8 cellular contexts compared by ENCODE assay signal in genomic region chr11:123742334-123742733, GRCh38. TPM values are rescaled to one million over a fixed set of nuclear protein-coding genes. Genes with fewer than 3 reads are reported as not detected.
DNase-seq lines count a peak whose midpoint lies in the region; ATAC-seq lines count a peak whose summit lies in the region.

No MANE protein-coding gene starts in this region.

- H3K4me2 ChIP-seq in BLaER1: peak overlapping the region; percentile 82

- no peaks in the 10 kb centered on the region for H3K9me3 Mint-ChIP-seq in natural killer cell treated with Interleukin-12 subunit alpha and Interleukin-12 subunit beta and Interleukin-15 and Interleukin-18, amount 100 ng/mL, for 72 hours

- peak overlapping the region; percentile 83; the same call in 1 of the 2 replicates for H3K9ac ChIP-seq in BLaER1

- peak overlapping the region; percentile 63 to 92 for H3K27ac Mint-ChIP-seq in natural killer cell treated with Interleukin-12 subunit alpha and Interleukin-12 subunit beta and Interleukin-15 and Interleukin-18, amount 100 ng/mL, for 72 hours

- peak overlapping the region; percentile 89 for H3K4me3 Mint-ChIP-seq in natural killer cell treated with Interleukin-12 subunit alpha and Interleukin-12 subunit beta and Interleukin-15 and Interleukin-18, amount 100 ng/mL, for 72 hours

- ATAC-seq in natural killer cell treated with Interleukin-12 subunit alpha and Interleukin-12 subunit beta and Interleukin-15 and Interleukin-18, amount 100 ng/mL, for 72 hours: no peak
- no peak for ATAC-seq in GM19023 (IDR thresholded peaks at IDR 0.05; ENCODE audit: unreplicated experiment)
- ATAC-seq in HG03457 (IDR thresholded peaks at IDR 0.05; ENCODE audit: unreplicated experiment): no peak

- H3K4me1 ChIP-seq in BLaER1: peaks cover 26% of the 10 kb centered on the region

- DNase-seq in NCI-H146 treated with DMSO at 0.1 percent for 48 hours (lab: John Stamatoyannopoulos, UW; ENCODE audit: unreplicated experiment) (peak; percentile 17), HT-29 (ENCODE audit: low spot score) (no peak), NCI-H2081 (lab: John Stamatoyannopoulos, UW) (no peak)
- no peak for DNase-seq in natural killer cell treated with Interleukin-12 subunit alpha and Interleukin-12 subunit beta and Interleukin-15 and Interleukin-18, amount 100 ng/mL, for 72 hours (ENCODE audit: low spot score)

- H4K20me1 ChIP-seq in BLaER1: peaks cover 24% of the 10 kb centered on the region

- H3K27ac ChIP-seq in BLaER1 (0 out of 2 replicates have a peak overlapping the region, but pooled peaks have one; percentile 89), cingulate gyrus (ENCODE audit: low read depth, low read length) (peak overlapping the region; percentile 77)

- H3K9me3 ChIP-seq in BLaER1: peaks cover 18% of the 10 kb centered on the region

- H3K36me3 ChIP-seq in BLaER1: peaks cover 26% of the 10 kb centered on the region

- peaks cover 18 to 27% of the 10 kb centered on the region in 2 donors for H3K27me3 Mint-ChIP-seq in natural killer cell treated with Interleukin-12 subunit alpha and Interleukin-12 subunit beta and Interleukin-15 and Interleukin-18, amount 100 ng/mL, for 72 hours

- H3K4me1 Mint-ChIP-seq in natural killer cell treated with Interleukin-12 subunit alpha and Interleukin-12 subunit beta and Interleukin-15 and Interleukin-18, amount 100 ng/mL, for 72 hours (ENCODE audit: low read depth in 2 of 2): peaks cover 21 to 27% of the 10 kb centered on the region in 2 donors

- H3K27me3 ChIP-seq in BLaER1: no peaks in the 10 kb centered on the region

- H3K36me3 Mint-ChIP-seq in natural killer cell treated with Interleukin-12 subunit alpha and Interleukin-12 subunit beta and Interleukin-15 and Interleukin-18, amount 100 ng/mL, for 72 hours: peaks cover 8% of the 10 kb centered on the region

- H3K4me3 ChIP-seq in BLaER1: peak overlapping the region; percentile 86

RNA-seq across cellular contexts. Expression of gene ZNF202, which starts 0.9 kb away (rescaled TPM):
- 10 to 100 TPM; 12.7 to 23.5 TPM for total RNA-seq in natural killer cell treated with Interleukin-12 subunit alpha and Interleukin-12 subunit beta and Interleukin-15 and Interleukin-18, amount 100 ng/mL, for 72 hours
- 9.8 and 12.4 TPM in 2 replicates for total RNA-seq in HT-29 (2014; rRNA removed; shearing (Covaris generic))

RNA-seq across cellular contexts. Expression of gene OR6X1, which starts 12.0 kb away (rescaled TPM):
- total RNA-seq in natural killer cell treated with Interleukin-12 subunit alpha and Interleukin-12 subunit beta and Interleukin-15 and Interleukin-18, amount 100 ng/mL, for 72 hours: not detected
- not detected in 2 replicates for total RNA-seq in HT-29 (2014; rRNA removed; shearing (Covaris generic))
